8 cellular contexts compared by ENCODE assay signal in the genomic region with DNA sequence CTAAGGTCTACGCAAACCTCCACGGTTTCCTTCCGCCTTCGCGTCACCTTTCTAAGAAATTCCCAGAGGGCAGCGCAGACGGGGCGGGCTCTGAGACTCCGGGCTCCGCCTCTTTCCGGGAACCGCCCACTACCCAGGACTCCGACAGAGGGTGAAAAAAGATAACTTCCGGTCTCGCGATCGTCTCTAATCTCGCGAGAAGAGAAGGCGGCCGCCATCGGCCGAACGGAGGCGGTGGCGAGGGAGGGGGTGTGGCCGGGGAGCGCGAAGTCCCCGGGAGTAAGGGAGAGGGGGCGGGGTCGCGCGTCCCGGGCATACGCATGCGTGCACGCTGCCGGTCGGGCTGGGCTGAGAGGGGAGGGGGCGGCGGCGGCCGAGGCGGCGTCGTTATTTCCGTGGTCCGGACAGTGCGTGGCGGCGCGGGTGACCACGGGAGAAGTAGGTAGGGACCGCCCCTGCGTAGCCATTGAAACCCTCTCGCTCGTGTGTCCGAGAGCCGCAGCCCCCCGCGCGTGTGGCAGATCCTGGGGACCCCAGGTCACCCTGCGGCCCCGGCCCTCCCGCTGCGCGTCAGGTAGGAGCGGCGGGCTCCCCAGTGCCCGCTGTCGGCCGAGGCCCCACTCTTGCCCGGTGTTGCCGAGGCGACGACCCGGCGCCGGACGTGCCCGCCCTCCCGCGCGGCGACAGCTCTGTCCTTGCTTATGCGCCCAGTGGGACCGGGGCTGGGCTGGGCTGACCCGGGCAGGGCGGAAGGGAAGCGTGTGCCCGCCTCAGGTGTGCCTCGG. TPM values are rescaled to one million over a fixed set of nuclear protein-coding genes. Genes with fewer than 3 reads are reported as not detected.
DNase-seq lines count a peak whose midpoint lies in the region; ATAC-seq and TF ChIP-seq lines count a peak whose summit lies in the region.

TSS of gene NAA35 (plus strand) at position 315 of the 785 bp plus-strand sequence. CDS start 1,014 bp downstream, outside the sequence.

- intact Hi-C loops in Panc1 (cut with micrococcal nuclease; ENCODE audit: unreplicated experiment) = no loop called here

- no peaks in the 10 kb centered on the region for H3K27me3 ChIP-seq in Panc1 (ENCODE audit: control insufficient read depth, insufficient read depth, low read length)
- no peaks in the 10 kb centered on the region for H3K27me3 ChIP-seq in mucosa of stomach (ENCODE audit: control insufficient read depth, insufficient read depth, low read length)

- TF ChIP-seq CTCF in Panc1 (IDR thresholded peaks at IDR 0.05) = no peak

- H3K36me3 ChIP-seq in Panc1 (ENCODE audit: control insufficient read depth, insufficient read depth, low read length) = peaks cover 17% of the 10 kb centered on the region
- H3K36me3 ChIP-seq in mucosa of stomach (ENCODE audit: control insufficient read depth, insufficient read depth, low read length) = no peaks in the 10 kb centered on the region

- H3K27ac ChIP-seq in Panc1 (ENCODE audit: low read length) = peak within 1 kb of the TSS; percentile 95

- H3K4me1 ChIP-seq in Panc1 (ENCODE audit: control insufficient read depth, insufficient read depth, low read length) (peaks cover 8% of the 10 kb centered on the region; the same call in 1 of the 2 replicates), mucosa of stomach (ENCODE audit: control insufficient read depth, insufficient read depth, low read length) (peaks cover 10% of the 10 kb centered on the region)

- H3K4me3 Mint-ChIP-seq in activated T-cell treated with anti-CD3 and anti-CD28 coated beads, Interleukin-2, amount 50 U/mL, for 4 hours = no peak within 1 kb of the TSS

- no peaks in the 10 kb centered on the region for H3K27me3 Mint-ChIP-seq in activated T-cell treated with anti-CD3 and anti-CD28 coated beads, Interleukin-2, amount 50 U/mL, for 4 hours (ENCODE audit: low read depth)

- POLR2A ChIA-PET in Panc1 (lab: Charles Lee) = no interaction called here

- CTCF ChIA-PET in Panc1 (lab: Charles Lee) = no interaction called here

- peaks cover 10% of the 10 kb centered on the region for H3K4me1 Mint-ChIP-seq in activated T-cell treated with anti-CD3 and anti-CD28 coated beads, Interleukin-2, amount 50 U/mL, for 4 hours (ENCODE audit: low read depth)

- H3K4me3 ChIP-seq in Panc1 (ENCODE audit: low read depth in 2 of 2, low read length in 2 of 2) (peak within 1 kb of the TSS; percentile 91 to 95), mucosa of stomach (ENCODE audit: low read length) (peak within 1 kb of the TSS; percentile 60)

- H3K9me3 Mint-ChIP-seq in activated T-cell treated with anti-CD3 and anti-CD28 coated beads, Interleukin-2, amount 50 U/mL, for 4 hours = no peaks in the 10 kb centered on the region

- BruUV-seq in Panc1 (replicated peaks; lab: Mats Ljungman, UMichigan) = no TSS peak

- H3K36me3 Mint-ChIP-seq in activated T-cell treated with anti-CD3 and anti-CD28 coated beads, Interleukin-2, amount 50 U/mL, for 4 hours (ENCODE audit: insufficient read depth) = peaks cover 10% of the 10 kb centered on the region

- in situ Hi-C loops in Panc1 (cut with HindIII; ENCODE audit: low pct_unique_long_range_greater_than_20kb, low sequenced_read_pairs) = no loop called here

- no peaks in the 10 kb centered on the region for H3K9me3 ChIP-seq in Panc1 (ENCODE audit: control insufficient read depth, insufficient read depth, low read depth, low read length)
- no peaks in the 10 kb centered on the region for H3K9me3 ChIP-seq in mucosa of stomach (ENCODE audit: control insufficient read depth, low read length)

- H3K9ac ChIP-seq in mucosa of stomach (ENCODE audit: low read length) = peak within 1 kb of the TSS; percentile 84

- peak; percentile 90 for ATAC-seq in GM21723 (IDR thresholded peaks at IDR 0.05; ENCODE audit: unreplicated experiment)
- peak; percentile 96 for ATAC-seq in Panc1
- peak; percentile 89 to 91 for ATAC-seq in activated T-cell treated with anti-CD3 and anti-CD28 coated beads, Interleukin-2, amount 50 U/mL, for 4 hours

- peak; percentile 88 for TF ChIP-seq POLR2A in erythroblast (IDR thresholded peaks at IDR 0.05; ENCODE audit: low read length)

- DNase-seq in DMS153 treated with DMSO at 0.1 percent for 48 hours (lab: John Stamatoyannopoulos, UW; ENCODE audit: unreplicated experiment) (peak; percentile 99), KG1 (lab: John Stamatoyannopoulos, UW) (peak; percentile 93), Panc1 (ENCODE audit: low read depth, low spot score) (peak; percentile 88), erythroblast (lab: John Stamatoyannopoulos, UW) (peak; percentile 99)
- DNase-seq in activated T-cell treated with anti-CD3 and anti-CD28 coated beads, Interleukin-2, amount 50 U/mL, for 4 hours = peak; percentile 99
- peak; percentile 98 for DNase-seq in stimulated activated CD8-positive, alpha-beta memory T cell treated with anti-CD3 and anti-CD28 coated beads, Interleukin-7, amount 100 ng/mL, for 1 hour (ENCODE audit: low read depth in 2 of 2)

RNA-seq across cellular contexts. Expression of gene NAA35, which starts in this region (rescaled TPM):
- 21.3 TPM for total RNA-seq in Panc1 (2021; ENCODE audit: unreplicated experiment)
- polyA plus RNA-seq in Panc1 (2012; ENCODE audit: insufficient read length) = 11.4 TPM
- 10 to 100 TPM; 24.1 to 24.7 (median 24.1) TPM for total RNA-seq in activated T-cell treated with anti-CD3 and anti-CD28 coated beads, Interleukin-2, amount 50 U/mL, for 4 hours

Comparison
In these comparisons a context has a peak if more than half of its experiments do, and no peak if none do; other contexts are left out.
1. Peak in every context shown above with its lines: DNase-seq, ATAC-seq, H3K4me3 ChIP-seq and H3K27ac ChIP-seq.